In the genomic region with DNA sequence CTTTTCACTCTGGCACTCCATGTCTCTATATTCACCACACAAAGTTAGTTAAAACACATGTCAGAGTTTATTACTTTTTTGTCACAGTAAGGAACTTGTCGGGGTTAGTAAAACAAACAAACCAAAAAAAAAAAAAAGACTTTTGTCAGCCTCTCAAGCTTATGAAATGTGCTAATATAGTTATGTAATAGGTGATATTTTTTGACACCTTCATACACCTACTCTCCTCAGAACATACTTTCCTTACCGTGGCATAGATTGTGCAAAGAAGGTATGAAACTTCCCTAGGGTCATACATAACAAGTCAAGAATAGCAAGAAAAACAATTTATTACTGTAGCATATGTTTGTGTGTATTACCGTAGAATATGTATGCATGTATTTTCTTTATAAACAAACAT, we compare ENCODE assay signal across 27 cellular contexts.
"Had no signal": no experiment of that assay in that cellular context is flagged by ENCODE, and none has a peak within 500 bp of the region (broad histone marks: within the 10 kb centered on the region; RNA-seq: fewer than 3 reads in every experiment).

No MANE protein-coding gene starts in this region.

- H3K9me3 Mint-ChIP-seq: type B pancreatic cell had no signal

- H3K36me3 Mint-ChIP-seq: stimulated activated effector memory CD8-positive, alpha-beta T cell treated with anti-CD3 and anti-CD28 coated beads, Interleukin-12 subunit alpha, Interleukin-12 subunit beta, amount 100 ng/mL, for 72 hours; stimulated activated memory B cell treated with anti-CD40 and anti-IgM and Interleukin-4, amounts not matched to agents 10 μg/mL and 1 μg/mL and 100 μg/mL, for 72 hours; stimulated activated naive B cell treated with anti-CD40 and anti-IgM and Interleukin-4, amounts not matched to agents 10 μg/mL and 1 μg/mL and 100 μg/mL, for 72 hours; type B pancreatic cell had no signal

- H3K27me3 Mint-ChIP-seq: stimulated activated memory B cell treated with anti-CD40 and anti-IgM and Interleukin-4, amounts not matched to agents 10 μg/mL and 1 μg/mL and 100 μg/mL, for 72 hours; stimulated activated naive B cell treated with anti-CD40 and anti-IgM and Interleukin-4, amounts not matched to agents 10 μg/mL and 1 μg/mL and 100 μg/mL, for 72 hours; stimulated activated naive CD8-positive, alpha-beta T cell treated with anti-CD3 and anti-CD28 coated beads, Interleukin-15, amount 100 ng/mL, for 72 hours; stimulated activated naive CD8-positive, alpha-beta T cell treated with anti-CD3 and anti-CD28 coated beads, Interleukin-15, Interleukin-2, amounts not matched to agents 100 ng/mL and 50 ng/mL, for 24 hours; type B pancreatic cell had no signal

- H3K4me1 Mint-ChIP-seq: stimulated activated effector memory CD8-positive, alpha-beta T cell treated with anti-CD3 and anti-CD28 coated beads, Interleukin-12 subunit alpha, Interleukin-12 subunit beta, amount 100 ng/mL, for 72 hours; stimulated activated memory B cell treated with anti-CD40 and anti-IgM and Interleukin-4, amounts not matched to agents 10 μg/mL and 1 μg/mL and 100 μg/mL, for 72 hours; stimulated activated naive B cell treated with anti-CD40 and anti-IgM and Interleukin-4, amounts not matched to agents 10 μg/mL and 1 μg/mL and 100 μg/mL, for 72 hours; stimulated activated naive CD8-positive, alpha-beta T cell treated with anti-CD3 and anti-CD28 coated beads, Interleukin-15, amount 100 ng/mL, for 72 hours had no signal

- H3K27me3 ChIP-seq: stomach, suprapubic skin, testis, thyroid gland, tibial artery, tibial nerve, transverse colon, upper lobe of left lung, uterus, vagina had no signal

- H3K27ac ChIP-seq: stomach, suprapubic skin, testis, thoracic aorta, thyroid gland, tibial artery, tibial nerve, transverse colon, upper lobe of left lung, uterus, vagina had no signal

- H3K4me3 ChIP-seq: stomach, suprapubic skin, testis, thoracic aorta, thyroid gland, tibial artery, tibial nerve, transverse colon, upper lobe of left lung, uterus, vagina had no signal

- H3K4me3 Mint-ChIP-seq: stimulated activated effector memory CD8-positive, alpha-beta T cell treated with anti-CD3 and anti-CD28 coated beads, Interleukin-12 subunit alpha, Interleukin-12 subunit beta, amount 100 ng/mL, for 72 hours; stimulated activated memory B cell treated with anti-CD40 and anti-IgM and Interleukin-4, amounts not matched to agents 10 μg/mL and 1 μg/mL and 100 μg/mL, for 72 hours; stimulated activated naive B cell treated with anti-CD40 and anti-IgM and Interleukin-4, amounts not matched to agents 10 μg/mL and 1 μg/mL and 100 μg/mL, for 72 hours; stimulated activated naive CD8-positive, alpha-beta T cell treated with anti-CD3 and anti-CD28 coated beads, Interleukin-15, amount 100 ng/mL, for 72 hours; stimulated activated naive CD8-positive, alpha-beta T cell treated with anti-CD3 and anti-CD28 coated beads, Interleukin-15, Interleukin-2, amounts not matched to agents 100 ng/mL and 50 ng/mL, for 24 hours; type B pancreatic cell had no signal

- H3K4me1 ChIP-seq: stomach, suprapubic skin, testis, thyroid gland, tibial artery, tibial nerve, transverse colon, upper lobe of left lung, uterus, vagina had no signal

- DNase-seq: stimulated activated CD4-positive, alpha-beta T cell treated with anti-CD3 and anti-CD28 coated beads, Interleukin-2, amount 100 ng/mL, for 48 hours; stimulated activated CD4-positive, alpha-beta T cell treated with anti-CD3 and anti-CD28 coated beads, Interleukin-4, amount 100 ng/mL, for 1 hour; stimulated activated CD4-positive, alpha-beta T cell treated with anti-CD3 and anti-CD28 coated beads, Interleukin-4, amount 100 ng/mL, for 24 hours; stimulated activated CD4-positive, alpha-beta T cell treated with anti-CD3 and anti-CD28 coated beads, Interleukin-4, amount 100 ng/mL, for 4 hours; stimulated activated CD8-positive, alpha-beta memory T cell treated with anti-CD3 and anti-CD28 coated beads, Interleukin-4, amount 100 ng/mL, for 48 hours; stimulated activated naive B cell treated with anti-CD40 and anti-IgM and Interleukin-4, amounts not matched to agents 10 μg/mL and 1 μg/mL and 100 μg/mL, for 72 hours; stimulated activated naive CD4-positive, alpha-beta T cell; stimulated activated naive CD4-positive, alpha-beta T cell treated with Interleukin-2 at 50 U/mL for 16 hours; stimulated activated naive CD8-positive, alpha-beta T cell treated with anti-CD3 and anti-CD28 coated beads, Interleukin-15, amount 100 ng/mL, for 72 hours; stimulated activated naive CD8-positive, alpha-beta T cell treated with anti-CD3 and anti-CD28 coated beads, Interleukin-15, Interleukin-2, amounts not matched to agents 100 U/mL and 50 U/mL, for 24 hours; stomach; substantia nigra; testis; thyroid gland; tibial artery; transverse colon; trophoblast cell; upper lobe of left lung; uterus had no signal

- H3K27ac Mint-ChIP-seq: stimulated activated effector memory CD8-positive, alpha-beta T cell treated with anti-CD3 and anti-CD28 coated beads, Interleukin-12 subunit alpha, Interleukin-12 subunit beta, amount 100 ng/mL, for 72 hours; stimulated activated memory B cell treated with anti-CD40 and anti-IgM and Interleukin-4, amounts not matched to agents 10 μg/mL and 1 μg/mL and 100 μg/mL, for 72 hours; stimulated activated naive B cell treated with anti-CD40 and anti-IgM and Interleukin-4, amounts not matched to agents 10 μg/mL and 1 μg/mL and 100 μg/mL, for 72 hours; stimulated activated naive CD8-positive, alpha-beta T cell treated with anti-CD3 and anti-CD28 coated beads, Interleukin-15, amount 100 ng/mL, for 72 hours; stimulated activated naive CD8-positive, alpha-beta T cell treated with anti-CD3 and anti-CD28 coated beads, Interleukin-15, Interleukin-2, amounts not matched to agents 100 ng/mL and 50 ng/mL, for 24 hours; type B pancreatic cell had no signal

- H3K36me3 ChIP-seq: stomach, suprapubic skin, thoracic aorta, thyroid gland, tibial artery, tibial nerve, transverse colon, upper lobe of left lung, uterus, vagina had no signal

- H3K9me3 ChIP-seq: stomach, suprapubic skin, testis, thoracic aorta, thyroid gland, tibial nerve, transverse colon, upper lobe of left lung, uterus, vagina had no signal

- ATAC-seq: stimulated activated effector memory CD8-positive, alpha-beta T cell treated with anti-CD3 and anti-CD28 coated beads, Interleukin-12 subunit alpha, Interleukin-12 subunit beta, amount 100 ng/mL, for 72 hours; stimulated activated memory B cell treated with anti-CD40 and anti-IgM and Interleukin-4, amounts not matched to agents 10 μg/mL and 1 μg/mL and 100 μg/mL, for 72 hours; stimulated activated naive B cell treated with anti-CD40 and anti-IgM and Interleukin-4, amounts not matched to agents 10 μg/mL and 1 μg/mL and 100 μg/mL, for 72 hours; stimulated activated naive CD8-positive, alpha-beta T cell treated with anti-CD3 and anti-CD28 coated beads, Interleukin-15, amount 100 ng/mL, for 72 hours; stimulated activated naive CD8-positive, alpha-beta T cell treated with anti-CD3 and anti-CD28 coated beads, Interleukin-15, Interleukin-2, amounts not matched to agents 100 U/mL and 50 U/mL, for 24 hours had no signal
